In genomic region chr4:41549469-41549868, GRCh38 we compare ENCODE assay signal across 21 cellular contexts. TPM values are rescaled to one million over a fixed set of nuclear protein-coding genes. Genes with fewer than 3 reads are reported as not detected.
"Had no signal": no experiment of that assay in that cellular context is flagged by ENCODE, and none has a peak within 500 bp of the region (broad histone marks: within the 10 kb centered on the region; RNA-seq: fewer than 3 reads in every experiment).

No MANE protein-coding gene starts in this region.

- H3K27ac ChIP-seq: ascending aorta had no signal

- H3K9me3 ChIP-seq: ascending aorta, body of pancreas had no signal

- H3K27me3 ChIP-seq: ascending aorta, body of pancreas had no signal

- ATAC-seq: activated CD8-positive, alpha-beta memory T cell treated with anti-CD3 and anti-CD28 coated beads, Interleukin-2, amount 10 ng/mL, durations not matched to agents 7 days and 5 days; K562; WTC11 had no signal

- DNase-seq: activated CD4-positive, alpha-beta T cell treated with anti-CD3 and anti-CD28 coated beads for 48 hours; activated CD4-positive, alpha-beta T cell treated with anti-CD3 and anti-CD28 coated beads, Interleukin-2, amount 50 U/mL, for 48 hours; activated CD4-positive, CD25-positive, alpha-beta regulatory T cell treated with anti-CD3 and anti-CD28 coated beads, Interleukin-2, amount 50 U/mL, for 72 hours; activated CD8-positive, alpha-beta memory T cell treated with anti-CD3 and anti-CD28 coated beads, Interleukin-2, amount 10 ng/mL, durations not matched to agents 7 days and 5 days; activated effector memory CD4-positive, alpha-beta T cell treated with Interleukin-2 at 50 U/mL for 16 hours; activated naive CD4-positive, alpha-beta T cell; activated T-cell treated with anti-CD3 and anti-CD28 coated beads, Interleukin-2, amount 50 U/mL, for 24 hours; amniotic stem cell; body of pancreas; Karpas-422; MM.1S; NCI-H1105; NCI-H1436; NCI-H187; NCI-H510A treated with DMSO at 0.1 percent for 48 hours; RPMI8226; SHP77 treated with DMSO at 0.1 percent for 48 hours had no signal

- H3K36me3 ChIP-seq: ascending aorta had no signal

- H3K4me3 ChIP-seq: ascending aorta, body of pancreas, K562 had no signal

RNA-seq across cellular contexts. Expression of gene LIMCH1, which starts 11.5 kb away (rescaled TPM):
- total RNA-seq: activated CD8-positive, alpha-beta memory T cell treated with anti-CD3 and anti-CD28 coated beads, Interleukin-2, amount 10 ng/mL, durations not matched to agents 7 days and 5 days; activated T-helper 1 cell treated with anti-CD3 and anti-CD28 coated beads, Interleukin-12 subunit alpha, Interleukin-12 subunit beta, Interleukin-2, Interleukin-4 antibody, amounts not matched to agents 30 ng/mL and 10 ng/mL and 1 ng/mL, durations not matched to agents 14 hours and 24 hours and 36 hours had no signal
- polyA plus RNA-seq: K562 had no signal
